ENCODE assay signal across 10 cellular contexts in genomic region chr19:15323496-15324235, GRCh38. TPM values are rescaled to one million over a fixed set of nuclear protein-coding genes. Genes with fewer than 3 reads are reported as not detected.
DNase-seq lines count a peak whose midpoint lies in the region; ATAC-seq, FAIRE-seq and TF ChIP-seq lines count a peak whose summit lies in the region.
"Had no signal": no experiment of that assay in that cellular context is flagged by ENCODE, and none has a peak within 500 bp of the region (broad histone marks: within the 10 kb centered on the region; RNA-seq: fewer than 3 reads in every experiment).

No MANE protein-coding gene starts in this region.

- H3K27me3 ChIP-seq in bronchial epithelial cell (ENCODE audit: control insufficient read depth, insufficient read depth, low read length) = no peaks in the 10 kb centered on the region
- no peaks in the 10 kb centered on the region for H3K27me3 ChIP-seq in lower lobe of right lung (ENCODE audit: low read depth)
- H3K27me3 ChIP-seq in transverse colon = no peaks in the 10 kb centered on the region

- 23 to 67% methylated on average over 1 to 5 of the region's 5 CpGs for WGBS in transverse colon (ENCODE audit: low coverage in 1 of 2), 2 donors

- H3K27ac Mint-ChIP-seq in activated CD4-positive, alpha-beta memory T cell treated with anti-CD3 and anti-CD28 coated beads for 36 hours = peak overlapping the region; percentile 79
- no peak overlapping the region for H3K27ac Mint-ChIP-seq in activated CD4-positive, alpha-beta memory T cell treated with anti-CD3 and anti-CD28 coated beads, Interleukin-2, amount 10 ng/mL, durations not matched to agents 7 days and 5 days

- in situ Hi-C loops in transverse colon (cut with MboI; ENCODE audit: low pct_ligation_motif_present in 1 of 4, low pct_unique_long_range_greater_than_20kb in 1 of 4, low sequenced_read_pairs in 3 of 4) = no loop called here

- no peak for TF ChIP-seq EP300 in transverse colon (IDR thresholded peaks at IDR 0.05; ENCODE audit: low read depth)

- H3K4me3 Mint-ChIP-seq in activated CD4-positive, alpha-beta memory T cell treated with anti-CD3 and anti-CD28 coated beads for 36 hours = peak overlapping the region; percentile 18
- H3K4me3 Mint-ChIP-seq in activated CD4-positive, alpha-beta memory T cell treated with anti-CD3 and anti-CD28 coated beads, Interleukin-2, amount 10 ng/mL, durations not matched to agents 7 days and 5 days = no peak overlapping the region

- peaks cover 89% of the 10 kb centered on the region for H3K4me1 Mint-ChIP-seq in activated CD4-positive, alpha-beta memory T cell treated with anti-CD3 and anti-CD28 coated beads for 36 hours (ENCODE audit: low read depth)
- peaks cover 75% of the 10 kb centered on the region for H3K4me1 Mint-ChIP-seq in activated CD4-positive, alpha-beta memory T cell treated with anti-CD3 and anti-CD28 coated beads, Interleukin-2, amount 10 ng/mL, durations not matched to agents 7 days and 5 days

- DNase-seq in activated CD4-positive, alpha-beta memory T cell treated with anti-CD3 and anti-CD28 coated beads for 36 hours = peak; percentile 43
- no peak for DNase-seq in activated CD4-positive, alpha-beta memory T cell treated with anti-CD3 and anti-CD28 coated beads, Interleukin-2, amount 10 ng/mL, durations not matched to agents 7 days and 5 days
- DNase-seq in bronchial epithelial cell (ENCODE audit: low read depth) (peak; percentile 79), lower lobe of right lung (peak; percentile 55), transverse colon (peak; percentile 59), NCI-H1436 treated with DMSO at 0.1 percent for 48 hours (lab: John Stamatoyannopoulos, UW) (no peak), NCI-H2107 (lab: John Stamatoyannopoulos, UW) (no peak), NCI-H345 treated with DMSO at 0.1 percent for 48 hours (lab: John Stamatoyannopoulos, UW; ENCODE audit: unreplicated experiment) (no peak)
- DNase-seq: stimulated activated CD4-positive, alpha-beta T cell treated with anti-CD3 and anti-CD28 coated beads, Interleukin-1b, Interleukin-23, amount 100 ng/mL, for 48 hours had no signal

- CTCF ChIA-PET in activated CD4-positive, alpha-beta memory T cell treated with anti-CD3 and anti-CD28 coated beads for 36 hours (lab: Charles Lee) = interaction anchor here (0.8 kb wide), 1 partner anchor 23 kb away, joined by 3 read pairs; no protein-coding TSS in a partner anchor
- CTCF ChIA-PET in activated CD4-positive, alpha-beta memory T cell treated with anti-CD3 and anti-CD28 coated beads, Interleukin-2, amount 10 ng/mL, durations not matched to agents 7 days and 5 days (lab: Charles Lee) = no interaction called here

- TF ChIP-seq CTCF in bronchial epithelial cell (IDR thresholded peaks at IDR 0.05; ENCODE audit: insufficient read depth, low read length, severe bottlenecking) = no peak
- no peak for TF ChIP-seq CTCF in lower lobe of right lung (IDR thresholded peaks at IDR 0.05)
- TF ChIP-seq CTCF in transverse colon (IDR thresholded peaks at IDR 0.05) = no peak

- POLR2A ChIA-PET in activated CD4-positive, alpha-beta memory T cell treated with anti-CD3 and anti-CD28 coated beads for 36 hours (lab: Charles Lee) = interaction anchor here (1.0 kb wide), 1 partner anchor 20 kb away, joined by 3 read pairs; no protein-coding TSS in a partner anchor
- POLR2A ChIA-PET in activated CD4-positive, alpha-beta memory T cell treated with anti-CD3 and anti-CD28 coated beads, Interleukin-2, amount 10 ng/mL, durations not matched to agents 7 days and 5 days (lab: Charles Lee) = interaction anchor here (1.1 to 1.9 kb wide), 3 partner anchors 12 to 54 kb away, joined by 3 to 4 read pairs (median 3); no protein-coding TSS in a partner anchor

- H3K4me3 ChIP-seq in bronchial epithelial cell (ENCODE audit: low read depth, low read length) (no peak overlapping the region), lower lobe of right lung (no peak overlapping the region), transverse colon (no peak overlapping the region)

- H3K27ac ChIP-seq in lower lobe of right lung (peak overlapping the region; percentile 7), transverse colon (peak overlapping the region; percentile 26 to 65 (median 44))

- H3K9me3 Mint-ChIP-seq in activated CD4-positive, alpha-beta memory T cell treated with anti-CD3 and anti-CD28 coated beads for 36 hours = no peaks in the 10 kb centered on the region
- no peaks in the 10 kb centered on the region for H3K9me3 Mint-ChIP-seq in activated CD4-positive, alpha-beta memory T cell treated with anti-CD3 and anti-CD28 coated beads, Interleukin-2, amount 10 ng/mL, durations not matched to agents 7 days and 5 days

- H3K36me3 ChIP-seq in bronchial epithelial cell (ENCODE audit: control insufficient read depth, insufficient read depth, low read length) (peaks cover 1% of the 10 kb centered on the region), lower lobe of right lung (no peaks in the 10 kb centered on the region), transverse colon (no peaks in the 10 kb centered on the region)

- intact Hi-C loops in activated CD4-positive, alpha-beta memory T cell treated with anti-CD3 and anti-CD28 coated beads for 36 hours (cut with micrococcal nuclease) = no loop called here
- intact Hi-C loops in lower lobe of right lung (cut with DNase I) = no loop called here
- intact Hi-C loops in transverse colon (cut with DNase I; ENCODE audit: low total_unique reads) = no loop called here

- no peaks in the 10 kb centered on the region for H3K27me3 Mint-ChIP-seq in activated CD4-positive, alpha-beta memory T cell treated with anti-CD3 and anti-CD28 coated beads for 36 hours
- H3K27me3 Mint-ChIP-seq in activated CD4-positive, alpha-beta memory T cell treated with anti-CD3 and anti-CD28 coated beads, Interleukin-2, amount 10 ng/mL, durations not matched to agents 7 days and 5 days = no peaks in the 10 kb centered on the region

- no peak for TF ChIP-seq POLR2A in transverse colon (IDR thresholded peaks at IDR 0.05)

- peaks cover 6% of the 10 kb centered on the region for H3K36me3 Mint-ChIP-seq in activated CD4-positive, alpha-beta memory T cell treated with anti-CD3 and anti-CD28 coated beads for 36 hours
- peaks cover 17% of the 10 kb centered on the region for H3K36me3 Mint-ChIP-seq in activated CD4-positive, alpha-beta memory T cell treated with anti-CD3 and anti-CD28 coated beads, Interleukin-2, amount 10 ng/mL, durations not matched to agents 7 days and 5 days (ENCODE audit: low read depth)

- peaks cover 97% of the 10 kb centered on the region for H3K4me1 ChIP-seq in lower lobe of right lung
- peaks cover 53 to 94% (median 72%) of the 10 kb centered on the region in 4 donors for H3K4me1 ChIP-seq in transverse colon

- no peak for FAIRE-seq in bronchial epithelial cell (lab: Jason Lieb, UNC)

- H3K9me3 ChIP-seq in lower lobe of right lung (no peaks in the 10 kb centered on the region), transverse colon (no peaks in the 10 kb centered on the region)

- peak; percentile 44 to 64 for ATAC-seq in lower lobe of right lung
- ATAC-seq: HCT116 had no signal

RNA-seq across cellular contexts. Expression of gene BRD4, which starts 8.7 kb away (rescaled TPM):
- 100 to 1,000 TPM in 1 of 2 experiments, 10 to 100 TPM in 1; 94.5 to 103 TPM for total RNA-seq in activated CD4-positive, alpha-beta memory T cell treated with anti-CD3 and anti-CD28 coated beads for 36 hours
- 100 to 1,000 TPM; 103 to 110 TPM for total RNA-seq in activated CD4-positive, alpha-beta memory T cell treated with anti-CD3 and anti-CD28 coated beads, Interleukin-2, amount 10 ng/mL, durations not matched to agents 7 days and 5 days
- total RNA-seq in bronchial epithelial cell (12.1 and 15.4 TPM in 2 replicates), lower lobe of right lung (104 TPM), transverse colon (10 to 100 TPM; 39.5 to 87.9 (median 61.2) TPM)

RNA-seq across cellular contexts. Expression of gene AKAP8, which starts 55.9 kb away (rescaled TPM):
- 10 to 100 TPM; 31.5 to 37.2 TPM for total RNA-seq in activated CD4-positive, alpha-beta memory T cell treated with anti-CD3 and anti-CD28 coated beads for 36 hours
- total RNA-seq in activated CD4-positive, alpha-beta memory T cell treated with anti-CD3 and anti-CD28 coated beads, Interleukin-2, amount 10 ng/mL, durations not matched to agents 7 days and 5 days = 10 to 100 TPM; 43.8 to 45.9 TPM
- total RNA-seq in bronchial epithelial cell = 16.8 TPM in 2 replicates
- 37.2 TPM for total RNA-seq in lower lobe of right lung
- 10 to 100 TPM; 21.6 to 75.2 (median 47.5) TPM for total RNA-seq in transverse colon

Comparison
In these comparisons a context has a peak if more than half of its experiments do, and no peak if none do; other contexts are left out.
1. DNase-seq: peak in activated CD4-positive, alpha-beta memory T cell treated with anti-CD3 and anti-CD28 coated beads for 36 hours (single experiment), bronchial epithelial cell (single experiment), lower lobe of right lung (single experiment) and transverse colon (single experiment); none in activated CD4-positive, alpha-beta memory T cell treated with anti-CD3 and anti-CD28 coated beads, Interleukin-2, amount 10 ng/mL, durations not matched to agents 7 days and 5 days (single experiment), NCI-H1436 treated with DMSO at 0.1 percent for 48 hours (single experiment), NCI-H2107 (single experiment) and NCI-H345 treated with DMSO at 0.1 percent for 48 hours (single experiment).